21 cellular contexts compared by ENCODE assay signal in genomic region chr15:73746883-73747282, GRCh38. TPM values are rescaled to one million over a fixed set of nuclear protein-coding genes. Genes with fewer than 3 reads are reported as not detected.
DNase-seq lines count a peak whose midpoint lies in the region; ATAC-seq and TF ChIP-seq lines count a peak whose summit lies in the region.
"Had no signal": no experiment of that assay in that cellular context is flagged by ENCODE, and none has a peak within 500 bp of the region (broad histone marks: within the 10 kb centered on the region; RNA-seq: fewer than 3 reads in every experiment).

No MANE protein-coding gene starts in this region.

- no peak overlapping the region for H3K4me3 ChIP-seq in choroid plexus epithelial cell (ENCODE audit: low read depth, low read length)
- H3K4me3 ChIP-seq in mucosa of descending colon, result no peak overlapping the region
- H3K4me3 ChIP-seq: esophagus squamous epithelium, SK-N-MC, uterus had no signal

- H3K9me3 ChIP-seq in mucosa of descending colon, result no peaks in the 10 kb centered on the region
- H3K9me3 ChIP-seq: esophagus squamous epithelium, uterus had no signal

- ATAC-seq in mucosa of descending colon (peak; percentile 39), HG02870 (IDR thresholded peaks at IDR 0.05; ENCODE audit: unreplicated experiment) (no peak)
- ATAC-seq: CD8-positive, alpha-beta T cell; natural killer cell had no signal

- H3K4me1 ChIP-seq in mucosa of descending colon (ENCODE audit: low read depth), result no peaks in the 10 kb centered on the region
- H3K4me1 ChIP-seq: parathyroid adenoma, uterus had no signal

- intact Hi-C loops in mucosa of descending colon (cut with DNase I, micrococcal nuclease), result no loop called here

- H3K36me3 ChIP-seq in mucosa of descending colon (ENCODE audit: low read depth), result no peaks in the 10 kb centered on the region
- H3K36me3 ChIP-seq: esophagus squamous epithelium, uterus had no signal

- TF ChIP-seq CTCF in choroid plexus epithelial cell (conservative IDR thresholded peaks at IDR 0.05; ENCODE audit: low read depth, low read length) (no peak), mucosa of descending colon (IDR thresholded peaks at IDR 0.05) (no peak)

- DNase-seq in AG08395 (ENCODE audit: low spot score) (peak; percentile 38), EL (peak; percentile 21), choroid plexus epithelial cell (ENCODE audit: low read depth) (peak; percentile 23), mucosa of descending colon (peak in 1 of 3 donors; percentile 9), A172 (ENCODE audit: low spot score) (no peak), NCI-H1436 treated with DMSO at 0.1 percent for 48 hours (lab: John Stamatoyannopoulos, UW) (no peak)
- DNase-seq in NK-92 treated with Interleukin-12 subunit alpha and Interleukin-12 subunit beta, amount 100 ng/mL, for 24 hours (lab: John Stamatoyannopoulos, UW), result no peak
- DNase-seq: activated CD4-positive, alpha-beta T cell treated with anti-CD3 and anti-CD28 coated beads, Interleukin-2, amount 50 U/mL, for 1 hour; CD8-positive, alpha-beta T cell; DMS53; endodermal cell; esophagus squamous epithelium; natural killer cell; NCI-H1092 treated with DMSO at 0.1 percent for 48 hours; NCI-H2081 treated with DMSO at 0.1 percent for 48 hours; substantia nigra; uterus; WERI-Rb-1 had no signal

RNA-seq across cellular contexts. Expression of gene INSYN1, which starts 6.3 kb away (rescaled TPM):
- total RNA-seq in mucosa of descending colon, result 1 to 10 TPM in 2 of 3 donors, under 1 TPM in 1; 0.98 to 9.0 (median 1.8) TPM
- 1.0 and 1.5 TPM in 2 replicates for total RNA-seq in A172 (2014; rRNA removed; shearing (Covaris generic))
- total RNA-seq: CD8-positive, alpha-beta T cell; natural killer cell had no signal

Comparison
In these comparisons a context has a peak if more than half of its experiments do, and no peak if none do; other contexts are left out.
1. DNase-seq: peak in AG08395 (single experiment), EL (single experiment) and choroid plexus epithelial cell (single experiment); none in NK-92 treated with Interleukin-12 subunit alpha and Interleukin-12 subunit beta, amount 100 ng/mL, for 24 hours (single experiment), A172 (single experiment) and NCI-H1436 treated with DMSO at 0.1 percent for 48 hours (single experiment).